Comparison of ENCODE assay signal across 20 cellular contexts in the genomic region with DNA sequence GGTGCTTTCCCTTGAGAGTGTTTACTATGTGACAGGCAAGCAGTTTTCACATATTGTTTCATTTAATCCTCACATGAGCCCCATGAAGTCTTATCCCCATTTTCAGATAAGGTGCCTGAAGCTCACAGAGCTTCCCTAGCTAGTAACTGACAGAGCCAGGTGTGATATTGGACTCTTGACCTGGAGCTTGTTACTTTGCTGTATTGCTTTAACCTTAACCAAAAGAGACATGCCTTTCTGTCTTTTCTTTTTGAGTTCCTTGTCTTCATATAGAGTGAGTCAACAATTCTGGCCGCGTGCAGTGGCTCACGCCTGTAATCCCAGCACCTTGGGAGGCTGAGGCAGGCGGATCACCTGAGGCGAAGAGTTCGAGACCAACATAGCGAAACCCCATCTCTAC. TPM values are rescaled to one million over a fixed set of nuclear protein-coding genes. Genes with fewer than 3 reads are reported as not detected.
DNase-seq lines count a peak whose midpoint lies in the region; ATAC-seq, FAIRE-seq and TF ChIP-seq lines count a peak whose summit lies in the region.
"Had no signal": no experiment of that assay in that cellular context is flagged by ENCODE, and none has a peak within 500 bp of the region (broad histone marks: within the 10 kb centered on the region; RNA-seq: fewer than 3 reads in every experiment).

No MANE protein-coding gene starts in this region.

- H4K20me1 ChIP-seq in K562 (replicated peaks; ENCODE audit: control insufficient read depth, insufficient read depth, low read length), result no peaks in the 10 kb centered on the region

- TF ChIP-seq RAD21 in K562 (CRISPR knock-in tag; conservative IDR thresholded peaks at IDR 0.05 in 1 of 2, IDR thresholded peaks at IDR 0.05 in 1 of 2), result no peak

- no TSS peak for BruUV-seq in K562 (replicated peaks; lab: Mats Ljungman, UMichigan)

- WGBS in K562 (ENCODE audit: insufficient coverage, low coverage, missing lambda C conversion rate), result 84% methylated on average over 7 of the region's 7 CpGs
- 74 to 86% (median 85%) methylated on average over 7 of the region's 7 CpGs for WGBS in psoas muscle, 3 donors

- no peak overlapping the region for H3K9ac ChIP-seq in K562 (ENCODE audit: insufficient read depth in 1 of 2, low read depth in 2 of 2, low read length in 2 of 2)
- H3K9ac ChIP-seq: GM23248 had no signal

- H3K4me1 ChIP-seq in K562 (replicated peaks in 1 of 2; ENCODE audit: control insufficient read depth in 2 of 2, insufficient read depth in 2 of 2, low read length in 2 of 2) (peaks cover 0 to 3% of the 10 kb centered on the region in 2 experiments; a peak in 2 of 5 replicates), psoas muscle (peaks cover 20% of the 10 kb centered on the region)
- H3K4me1 ChIP-seq: left lung, thyroid gland, uterus had no signal

- no peak for TF ChIP-seq EP300 in K562 (IDR thresholded peaks at IDR 0.05; ENCODE audit: low read length)

- H3K36me3 ChIP-seq in K562 (ENCODE audit: control insufficient read depth, insufficient read depth, low read length) (peaks cover 52% of the 10 kb centered on the region), psoas muscle (ENCODE audit: insufficient read depth in 1 of 2, low read depth in 1 of 2) (peaks cover 28 to 61% of the 10 kb centered on the region in 2 donors)
- H3K36me3 ChIP-seq: uterus had no signal

- POLR2A ChIA-PET in K562 (lab: Yijun Ruan, JAX), result interaction anchor here (0.9 to 4.1 kb wide), 2 partner anchors 10 kb away, joined by 3 to 48 read pairs; a partner anchor contains a TSS

- H3K9me1 ChIP-seq in K562 (ENCODE audit: control insufficient read depth, insufficient read depth, low read length), result peaks cover 2% of the 10 kb centered on the region

- no peaks in the 10 kb centered on the region for H3K9me3 ChIP-seq in K562 (replicated peaks; ENCODE audit: control insufficient read depth, insufficient read depth, low read depth, low read length)
- no peaks in the 10 kb centered on the region for H3K9me3 ChIP-seq in psoas muscle
- H3K9me3 ChIP-seq: left lung, thyroid gland, uterus had no signal

- peak; percentile 14 for DNase-seq in activated effector memory CD4-positive, alpha-beta T cell treated with anti-CD3 and anti-CD28 coated beads, Interleukin-2, amount 50 U/mL, for 16 hours
- no peak for DNase-seq in activated effector memory CD4-positive, alpha-beta T cell treated with Interleukin-2 at 50 U/mL for 16 hours
- DNase-seq in K562 (ENCODE audit: extremely low read depth in 1 of 4, low spot score in 3 of 4) (no peak), psoas muscle (no peak), NCI-H187 treated with DMSO at 0.1 percent for 48 hours (lab: John Stamatoyannopoulos, UW) (no peak)
- DNase-seq: activated CD8-positive, alpha-beta memory T cell treated with anti-CD3 and anti-CD28 coated beads, Interleukin-2, amount 10 ng/mL, durations not matched to agents 7 days and 5 days; left lung; NCI-H1417 treated with DMSO at 0.1 percent for 48 hours had no signal

- H3K27ac ChIP-seq in K562 (ENCODE audit: extremely low read depth, low read depth, low read length), result no peak overlapping the region
- H3K27ac ChIP-seq in psoas muscle, result peak overlapping the region; percentile 68
- H3K27ac ChIP-seq: GM23248, left lung, SK-N-MC, thyroid gland, uterus had no signal

- no peaks in the 10 kb centered on the region for H3K79me2 ChIP-seq in K562 (ENCODE audit: control insufficient read depth, insufficient read depth, low read length)

- no peaks in the 10 kb centered on the region for H3K27me3 ChIP-seq in K562 (ENCODE audit: control insufficient read depth in 2 of 2, insufficient read depth in 2 of 2, low read length in 2 of 2)
- H3K27me3 ChIP-seq in psoas muscle (ENCODE audit: insufficient read depth in 3 of 3, low read length in 2 of 3), result no peaks in the 10 kb centered on the region
- H3K27me3 ChIP-seq: left lung, thyroid gland, uterus had no signal

- peak; percentile 9 for TF ChIP-seq POLR2A in K562 (conservative IDR thresholded peaks at IDR 0.05)

- no peak for ATAC-seq in K562
- ATAC-seq in psoas muscle, result no peak
- ATAC-seq in HG03175 (IDR thresholded peaks at IDR 0.05; ENCODE audit: unreplicated experiment), result no peak
- ATAC-seq: activated CD8-positive, alpha-beta memory T cell treated with anti-CD3 and anti-CD28 coated beads, Interleukin-2, amount 10 ng/mL, durations not matched to agents 7 days and 5 days had no signal

- no peak overlapping the region for H2AFZ ChIP-seq in K562 (ENCODE audit: low read depth, low read length)
- H2AFZ ChIP-seq: GM23248 had no signal

- FAIRE-seq in K562 (lab: Jason Lieb, UNC), result no peak
- FAIRE-seq: bronchial epithelial cell had no signal

- intact Hi-C loops in K562 (cut with micrococcal nuclease) (loop anchor here (1.0 to 5.0 kb wide), 2 partner anchors 96 to 138 kb away; no protein-coding TSS in a partner anchor), psoas muscle (cut with DNase I) (loop anchor here in 1 of 2 donors (5.0 to 10.0 kb wide), 2 partner anchors 96 to 251 kb away; no protein-coding TSS in a partner anchor)

- in situ Hi-C loops in K562 (cut with MboI), result no loop called here

- TF ChIP-seq CTCF in K562 (IDR thresholded peaks at IDR 0.05 in 2 of 3, conservative IDR thresholded peaks at IDR 0.05 in 1 of 3; ENCODE audit: insufficient read depth in 2 of 3, low read depth in 1 of 3, low read length in 3 of 3) (no peak), psoas muscle (IDR thresholded peaks at IDR 0.05) (no peak)

- H3K4me3 ChIP-seq in K562 (no peak overlapping the region), psoas muscle (no peak overlapping the region)
- H3K4me3 ChIP-seq: GM23248, left lung, SK-N-MC, thyroid gland, uterus had no signal

- H3K4me2 ChIP-seq in K562 (ENCODE audit: insufficient read depth, low read length), result no peak overlapping the region

- CTCF ChIA-PET in K562 (lab: Yijun Ruan, JAX; ENCODE audit: low intra/inter-chr PET ratio), result interaction anchor here (0.6 to 0.9 kb wide), 2 partner anchors 30 to 118 kb away, joined by 3 read pairs; no protein-coding TSS in a partner anchor

RNA-seq across cellular contexts. Expression of a gene that starts 9.3 kb away (rescaled TPM):
- total RNA-seq in K562 (2011; cell fraction: chromatin; rRNA removed; ENCODE audit: low replicate concordance), result 88.9 and 157 TPM in 2 replicates
- 73.2 and 83.2 TPM in 2 replicates for total RNA-seq in K562 (2011; cell fraction: nucleolus; rRNA removed)
- 65.6 and 69.9 TPM in 2 replicates for total RNA-seq in K562 (2011; cell fraction: nucleoplasm; rRNA removed)
- total RNA-seq in K562 (2014; rRNA removed) (25.7 and 26.5 TPM in 2 replicates), K562 (2014; rRNA removed; fragmentation: Illumina TruSeq; extraction: Trizol) (8.7 and 9.8 TPM in 2 replicates), K562 (2015; rRNA removed; fragmentation: Illumina TruSeq; extraction: Trizol) (16.0 and 17.2 TPM in 2 replicates), K562 (2021) (54.4 and 57.9 TPM in 2 replicates), psoas muscle (10 to 100 TPM; 46.7 to 57.2 (median 47.7) TPM)
- polyA plus RNA-seq in K562 (2011; rRNA removed) (20.1 and 28.7 TPM in 2 replicates), K562 (2014; fragmentation: Illumina TruSeq; extraction: Trizol) (44.3 and 44.8 TPM in 2 replicates), K562 (2014; fragmentation: Nextera tagmentation; extraction: Ambion mirVana) (1 to 10 TPM; 3.1 to 5.4 TPM), K562 (2014; rRNA removed) (42.8 and 46.6 TPM in 2 replicates), psoas muscle (10 to 100 TPM; 32.3 to 57.6 (median 36.1) TPM)
- polyA plus RNA-seq in K562 (2011; cell fraction: cytosol; rRNA removed), result 24.9 and 26.6 TPM in 2 replicates
- 70.4 and 103 TPM in 2 replicates for polyA plus RNA-seq in K562 (2011; cell fraction: nucleus; rRNA removed)
- 39.3 and 52.8 TPM in 2 replicates for polyA plus RNA-seq in K562 (2012)
- 14.5 and 16.5 TPM in 2 replicates for polyA minus RNA-seq in K562 (2011; rRNA and poly(A)+ RNA removed)
- 29.0 and 36.2 TPM in 2 replicates for polyA minus RNA-seq in K562 (2011; cell fraction: cytosol; rRNA and poly(A)+ RNA removed)
- polyA minus RNA-seq in K562 (2011; cell fraction: nucleus; rRNA and poly(A)+ RNA removed), result 20.6 and 36.3 TPM in 2 replicates

RNA-seq across cellular contexts. Expression of a gene that starts 10.7 kb away (rescaled TPM):
- total RNA-seq in K562 (2011; cell fraction: chromatin; rRNA removed; ENCODE audit: low replicate concordance), result 169 and 262 TPM in 2 replicates
- 136 and 137 TPM in 2 replicates for total RNA-seq in K562 (2011; cell fraction: nucleolus; rRNA removed)
- 121 and 132 TPM in 2 replicates for total RNA-seq in K562 (2011; cell fraction: nucleoplasm; rRNA removed)
- total RNA-seq in K562 (2014; rRNA removed) (66.4 and 91.1 TPM in 2 replicates), K562 (2014; rRNA removed; fragmentation: Illumina TruSeq; extraction: Trizol) (70.4 and 70.8 TPM in 2 replicates), K562 (2015; rRNA removed; fragmentation: Illumina TruSeq; extraction: Trizol) (71.8 and 74.0 TPM in 2 replicates), K562 (2021) (62.9 and 67.5 TPM in 2 replicates), psoas muscle (10 to 100 TPM; 44.0 to 55.1 (median 50.0) TPM)
- polyA plus RNA-seq in K562 (2011; rRNA removed) (76.8 and 87.2 TPM in 2 replicates), K562 (2014; fragmentation: Illumina TruSeq; extraction: Trizol) (70.9 and 75.5 TPM in 2 replicates), K562 (2014; fragmentation: Nextera tagmentation; extraction: Ambion mirVana) (10 to 100 TPM; 19.1 to 31.8 TPM), K562 (2014; rRNA removed) (92.4 and 95.6 TPM in 2 replicates), psoas muscle (100 to 1,000 TPM in 1 of 3 donors, 10 to 100 TPM in 2; 61.4 to 101 (median 80.3) TPM)
- polyA plus RNA-seq in K562 (2011; cell fraction: cytosol; rRNA removed), result 59.9 and 66.1 TPM in 2 replicates
- polyA plus RNA-seq in K562 (2011; cell fraction: nucleus; rRNA removed), result 209 and 258 TPM in 2 replicates
- 55.0 and 58.2 TPM in 2 replicates for polyA plus RNA-seq in K562 (2012)
- polyA minus RNA-seq in K562 (2011; rRNA and poly(A)+ RNA removed), result 70.4 and 76.8 TPM in 2 replicates
- 21.8 and 27.8 TPM in 2 replicates for polyA minus RNA-seq in K562 (2011; cell fraction: cytosol; rRNA and poly(A)+ RNA removed)
- 59.4 and 76.5 TPM in 2 replicates for polyA minus RNA-seq in K562 (2011; cell fraction: nucleus; rRNA and poly(A)+ RNA removed)

RNA-seq across cellular contexts. Expression of a gene that starts 28.8 kb away (rescaled TPM):
- total RNA-seq in K562 (2011; cell fraction: chromatin; rRNA removed; ENCODE audit: low replicate concordance), result 357 and 707 TPM in 2 replicates
- total RNA-seq in K562 (2011; cell fraction: nucleolus; rRNA removed), result 352 and 411 TPM in 2 replicates
- total RNA-seq in K562 (2011; cell fraction: nucleoplasm; rRNA removed), result 363 and 369 TPM in 2 replicates
- total RNA-seq in K562 (2014; rRNA removed), result 282 and 320 TPM in 2 replicates
- 277 and 296 TPM in 2 replicates for total RNA-seq in K562 (2014; rRNA removed; fragmentation: Illumina TruSeq; extraction: Trizol)
- total RNA-seq in K562 (2015; rRNA removed; fragmentation: Illumina TruSeq; extraction: Trizol), result 247 and 250 TPM in 2 replicates
- total RNA-seq in K562 (2021), result 367 and 385 TPM in 2 replicates
- polyA plus RNA-seq in K562 (2011; rRNA removed), result 505 and 704 TPM in 2 replicates
- polyA plus RNA-seq in K562 (2011; cell fraction: cytosol; rRNA removed), result 307 and 406 TPM in 2 replicates
- polyA plus RNA-seq in K562 (2011; cell fraction: nucleus; rRNA removed), result 576 and 635 TPM in 2 replicates
- polyA plus RNA-seq in K562 (2012), result 764 and 803 TPM in 2 replicates
- 400 and 440 TPM in 2 replicates for polyA plus RNA-seq in K562 (2014; fragmentation: Illumina TruSeq; extraction: Trizol)
- polyA plus RNA-seq in K562 (2014; fragmentation: Nextera tagmentation; extraction: Ambion mirVana), result 100 to 1,000 TPM; 118 to 252 TPM
- polyA plus RNA-seq in K562 (2014; rRNA removed), result 275 and 325 TPM in 2 replicates
- 381 and 396 TPM in 2 replicates for polyA minus RNA-seq in K562 (2011; rRNA and poly(A)+ RNA removed)
- 150 and 169 TPM in 2 replicates for polyA minus RNA-seq in K562 (2011; cell fraction: cytosol; rRNA and poly(A)+ RNA removed)
- polyA minus RNA-seq in K562 (2011; cell fraction: nucleus; rRNA and poly(A)+ RNA removed), result 111 and 158 TPM in 2 replicates
- 100 to 1,000 TPM; 157 to 178 (median 165) TPM for total RNA-seq in psoas muscle
- polyA plus RNA-seq in psoas muscle, result 100 to 1,000 TPM; 166 to 299 (median 285) TPM

RNA-seq across cellular contexts. Expression of a gene that starts 40.1 kb away (rescaled TPM):
- total RNA-seq in K562 (2011; cell fraction: chromatin; rRNA removed; ENCODE audit: low replicate concordance), result 203 and 374 TPM in 2 replicates
- total RNA-seq in K562 (2011; cell fraction: nucleolus; rRNA removed), result 204 and 235 TPM in 2 replicates
- total RNA-seq in K562 (2011; cell fraction: nucleoplasm; rRNA removed), result 155 and 178 TPM in 2 replicates
- 47.1 and 54.2 TPM in 2 replicates for total RNA-seq in K562 (2014; rRNA removed)
- total RNA-seq in K562 (2014; rRNA removed; fragmentation: Illumina TruSeq; extraction: Trizol), result 17.6 and 20.0 TPM in 2 replicates
- total RNA-seq in K562 (2015; rRNA removed; fragmentation: Illumina TruSeq; extraction: Trizol), result 33.6 and 37.7 TPM in 2 replicates
- total RNA-seq in K562 (2021), result 61.9 and 77.9 TPM in 2 replicates
- 45.1 and 59.3 TPM in 2 replicates for polyA plus RNA-seq in K562 (2011; rRNA removed)
- 54.7 and 103 TPM in 2 replicates for polyA plus RNA-seq in K562 (2011; cell fraction: cytosol; rRNA removed)
- polyA plus RNA-seq in K562 (2011; cell fraction: nucleus; rRNA removed), result 298 and 363 TPM in 2 replicates
- 47.0 and 54.1 TPM in 2 replicates for polyA plus RNA-seq in K562 (2012)
- 51.0 and 57.1 TPM in 2 replicates for polyA plus RNA-seq in K562 (2014; fragmentation: Illumina TruSeq; extraction: Trizol)
- polyA plus RNA-seq in K562 (2014; fragmentation: Nextera tagmentation; extraction: Ambion mirVana), result 10 to 100 TPM in 1 of 2 experiments, 1 to 10 TPM in 1; 6.7 to 23.7 TPM
- 65.0 and 68.5 TPM in 2 replicates for polyA plus RNA-seq in K562 (2014; rRNA removed)
- 45.4 and 50.7 TPM in 2 replicates for polyA minus RNA-seq in K562 (2011; rRNA and poly(A)+ RNA removed)
- 31.0 and 41.5 TPM in 2 replicates for polyA minus RNA-seq in K562 (2011; cell fraction: cytosol; rRNA and poly(A)+ RNA removed)
- 96.3 and 137 TPM in 2 replicates for polyA minus RNA-seq in K562 (2011; cell fraction: nucleus; rRNA and poly(A)+ RNA removed)
- 10 to 100 TPM; 44.1 to 93.0 (median 72.7) TPM for total RNA-seq in psoas muscle
- 100 to 1,000 TPM in 1 of 3 donors, 10 to 100 TPM in 2; 68.5 to 108 (median 79.3) TPM for polyA plus RNA-seq in psoas muscle

RNA-seq across cellular contexts. Expression of a gene that starts 49.0 kb away (rescaled TPM):
- not detected in 2 replicates for total RNA-seq in K562 (2011; cell fraction: chromatin; rRNA removed; ENCODE audit: low replicate concordance)
- total RNA-seq in K562 (2011; cell fraction: nucleolus; rRNA removed), result not detected in 2 replicates
- not detected in 2 replicates for total RNA-seq in K562 (2011; cell fraction: nucleoplasm; rRNA removed)
- total RNA-seq in K562 (2014; rRNA removed), result not detected in 2 replicates
- total RNA-seq in K562 (2014; rRNA removed; fragmentation: Illumina TruSeq; extraction: Trizol), result not detected in 2 replicates
- total RNA-seq in K562 (2015; rRNA removed; fragmentation: Illumina TruSeq; extraction: Trizol), result not detected in 2 replicates
- not detected in 2 replicates for total RNA-seq in K562 (2021)
- not detected in 2 replicates for polyA plus RNA-seq in K562 (2011; rRNA removed)
- not detected in 2 replicates for polyA plus RNA-seq in K562 (2011; cell fraction: cytosol; rRNA removed)
- polyA plus RNA-seq in K562 (2011; cell fraction: nucleus; rRNA removed), result not detected in 2 replicates
- polyA plus RNA-seq in K562 (2012), result 0.04 TPM in 1 of 2 replicates, not detected in the other
- polyA plus RNA-seq in K562 (2014; fragmentation: Illumina TruSeq; extraction: Trizol), result not detected in 2 replicates
- polyA plus RNA-seq in K562 (2014; fragmentation: Nextera tagmentation; extraction: Ambion mirVana), result not detected
- polyA plus RNA-seq in K562 (2014; rRNA removed), result not detected in 2 replicates
- not detected in 2 replicates for polyA minus RNA-seq in K562 (2011; rRNA and poly(A)+ RNA removed)
- not detected in 2 replicates for polyA minus RNA-seq in K562 (2011; cell fraction: cytosol; rRNA and poly(A)+ RNA removed)
- not detected in 2 replicates for polyA minus RNA-seq in K562 (2011; cell fraction: nucleus; rRNA and poly(A)+ RNA removed)
- total RNA-seq in psoas muscle, result not detected
- polyA plus RNA-seq in psoas muscle, result under 1 TPM in 1 of 3 donors, not detected in 2; 0.01 TPM
- total RNA-seq: A172; activated CD8-positive, alpha-beta memory T cell treated with anti-CD3 and anti-CD28 coated beads, Interleukin-2, amount 10 ng/mL, durations not matched to agents 7 days and 5 days; bronchial epithelial cell; fibroblast of lung; GM23248; left lung; LHCN-M2; naive thymus-derived CD4-positive, alpha-beta T cell; posterior vena cava; thyroid gland; uterus had no signal
- polyA plus RNA-seq: CD14-positive monocyte; fibroblast of lung; GM23248; naive thymus-derived CD4-positive, alpha-beta T cell had no signal
